ENCODE assay signal across 1 cellular context in the genomic region with DNA sequence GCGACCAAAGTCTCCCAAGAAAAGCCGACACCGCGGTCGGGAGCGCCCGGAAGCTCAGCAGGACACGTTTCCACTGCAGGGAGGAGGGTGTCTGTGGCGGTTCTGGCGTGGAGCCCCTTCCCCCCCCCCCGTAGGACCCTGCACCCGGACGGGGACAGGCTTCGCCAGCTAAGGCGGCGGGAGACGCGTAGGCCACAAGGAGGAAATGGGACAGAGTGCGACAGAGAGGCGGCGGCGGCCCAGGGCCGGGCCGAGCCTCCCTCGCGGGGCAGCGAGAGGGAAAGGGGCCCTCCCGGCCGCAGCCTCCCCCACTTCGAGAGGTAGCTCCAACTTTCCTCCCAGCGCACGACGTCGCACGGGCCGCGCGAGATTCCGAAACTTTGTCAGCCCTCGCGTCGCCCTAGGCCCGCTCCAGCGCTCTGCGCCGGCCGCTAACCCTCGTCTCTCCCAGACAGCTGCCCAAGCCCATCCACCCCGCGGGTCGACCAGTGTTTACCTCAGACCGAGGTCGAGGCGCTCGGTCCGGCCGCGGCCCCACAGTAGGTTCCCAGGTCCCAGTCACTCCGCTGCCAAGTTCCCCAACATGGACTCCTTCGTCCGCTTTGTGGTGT.
TF ChIP-seq lines count a peak whose summit lies in the region.

No MANE protein-coding gene starts in this region.

TF ChIP-seq in GM12878, 131 proteins besides CTCF, POLR2A, EP300 and RAD21 (continued from another document):
- TF ChIP-seq, protein P1, sequence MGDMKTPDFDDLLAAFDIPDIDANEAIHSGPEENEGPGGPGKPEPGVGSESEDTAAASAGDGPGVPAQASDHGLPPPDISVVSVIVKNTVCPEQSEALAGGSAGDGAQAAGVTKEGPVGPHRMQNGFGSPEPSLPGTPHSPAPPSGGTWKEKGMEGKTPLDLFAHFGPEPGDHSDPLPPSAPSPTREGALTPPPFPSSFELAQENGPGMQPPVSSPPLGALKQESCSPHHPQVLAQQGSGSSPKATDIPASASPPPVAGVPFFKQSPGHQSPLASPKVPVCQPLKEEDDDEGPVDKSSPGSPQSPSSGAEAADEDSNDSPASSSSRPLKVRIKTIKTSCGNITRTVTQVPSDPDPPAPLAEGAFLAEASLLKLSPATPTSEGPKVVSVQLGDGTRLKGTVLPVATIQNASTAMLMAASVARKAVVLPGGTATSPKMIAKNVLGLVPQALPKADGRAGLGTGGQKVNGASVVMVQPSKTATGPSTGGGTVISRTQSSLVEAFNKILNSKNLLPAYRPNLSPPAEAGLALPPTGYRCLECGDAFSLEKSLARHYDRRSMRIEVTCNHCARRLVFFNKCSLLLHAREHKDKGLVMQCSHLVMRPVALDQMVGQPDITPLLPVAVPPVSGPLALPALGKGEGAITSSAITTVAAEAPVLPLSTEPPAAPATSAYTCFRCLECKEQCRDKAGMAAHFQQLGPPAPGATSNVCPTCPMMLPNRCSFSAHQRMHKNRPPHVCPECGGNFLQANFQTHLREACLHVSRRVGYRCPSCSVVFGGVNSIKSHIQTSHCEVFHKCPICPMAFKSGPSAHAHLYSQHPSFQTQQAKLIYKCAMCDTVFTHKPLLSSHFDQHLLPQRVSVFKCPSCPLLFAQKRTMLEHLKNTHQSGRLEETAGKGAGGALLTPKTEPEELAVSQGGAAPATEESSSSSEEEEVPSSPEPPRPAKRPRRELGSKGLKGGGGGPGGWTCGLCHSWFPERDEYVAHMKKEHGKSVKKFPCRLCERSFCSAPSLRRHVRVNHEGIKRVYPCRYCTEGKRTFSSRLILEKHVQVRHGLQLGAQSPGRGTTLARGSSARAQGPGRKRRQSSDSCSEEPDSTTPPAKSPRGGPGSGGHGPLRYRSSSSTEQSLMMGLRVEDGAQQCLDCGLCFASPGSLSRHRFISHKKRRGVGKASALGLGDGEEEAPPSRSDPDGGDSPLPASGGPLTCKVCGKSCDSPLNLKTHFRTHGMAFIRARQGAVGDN (IDR thresholded peaks at IDR 0.05), result peak; percentile 42; the same call in 1 of the 2 replicates
- TF ChIP-seq SMAD1 (IDR thresholded peaks at IDR 0.05; ENCODE audit: low read depth, partially characterized antibody), result peak; percentile 63
- TF ChIP-seq MTA2 (IDR thresholded peaks at IDR 0.05; ENCODE audit: low read depth), result peak; percentile 33; the same call in 1 of the 2 replicates
- TF ChIP-seq POLR2AphosphoS5 (IDR thresholded peaks at IDR 0.05; ENCODE audit: low read length), result peak; percentile 78
- TF ChIP-seq BMI1 (IDR thresholded peaks at IDR 0.05; ENCODE audit: borderline replicate concordance), result no peak
- 0 out of 2 replicates have a peak, but pooled peaks have one; percentile 40 for TF ChIP-seq EED (IDR thresholded peaks at IDR 0.05; ENCODE audit: low read depth)
- TF ChIP-seq ZNF622 (IDR thresholded peaks at IDR 0.05), result peak; percentile 52; the same call in 1 of the 2 replicates
- TF ChIP-seq RUNX3 (IDR thresholded peaks at IDR 0.05; ENCODE audit: low read length), result peak; percentile 55
- TF ChIP-seq DPF2 (IDR thresholded peaks at IDR 0.05), result peak; percentile 82
- 0 out of 2 replicates have a peak, but pooled peaks have one; percentile 25 for TF ChIP-seq TCF3 (IDR thresholded peaks at IDR 0.05; ENCODE audit: borderline replicate concordance, insufficient read depth, low read depth, low read length)
- TF ChIP-seq FOXM1 (IDR thresholded peaks at IDR 0.05; ENCODE audit: low read depth, low read length), result peak; percentile 19; the same call in 1 of the 2 replicates
- TF ChIP-seq TCF12 (IDR thresholded peaks at IDR 0.05; ENCODE audit: low read depth, low read length), result no peak
- TF ChIP-seq, protein P2, sequence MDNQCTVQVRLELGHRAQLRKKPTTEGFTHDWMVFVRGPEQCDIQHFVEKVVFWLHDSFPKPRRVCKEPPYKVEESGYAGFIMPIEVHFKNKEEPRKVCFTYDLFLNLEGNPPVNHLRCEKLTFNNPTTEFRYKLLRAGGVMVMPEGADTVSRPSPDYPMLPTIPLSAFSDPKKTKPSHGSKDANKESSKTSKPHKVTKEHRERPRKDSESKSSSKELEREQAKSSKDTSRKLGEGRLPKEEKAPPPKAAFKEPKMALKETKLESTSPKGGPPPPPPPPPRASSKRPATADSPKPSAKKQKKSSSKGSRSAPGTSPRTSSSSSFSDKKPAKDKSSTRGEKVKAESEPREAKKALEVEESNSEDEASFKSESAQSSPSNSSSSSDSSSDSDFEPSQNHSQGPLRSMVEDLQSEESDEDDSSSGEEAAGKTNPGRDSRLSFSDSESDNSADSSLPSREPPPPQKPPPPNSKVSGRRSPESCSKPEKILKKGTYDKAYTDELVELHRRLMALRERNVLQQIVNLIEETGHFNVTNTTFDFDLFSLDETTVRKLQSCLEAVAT (IDR thresholded peaks at IDR 0.05), result peak; percentile 68; the same call in 1 of the 2 replicates
- 0 out of 2 replicates have a peak, but pooled peaks have one; percentile 26 for TF ChIP-seq TBL1XR1 (IDR thresholded peaks at IDR 0.05; ENCODE audit: low read depth, low read length)
- peak; percentile 82; the same call in 1 of the 2 replicates for TF ChIP-seq GATAD2B (conservative IDR thresholded peaks at IDR 0.05; ENCODE audit: low read depth)
- peak; percentile 72 for TF ChIP-seq IKZF1 (conservative IDR thresholded peaks at IDR 0.05)
- no peak for TF ChIP-seq STAT1 (conservative IDR thresholded peaks at IDR 0.05)
- TF ChIP-seq CBX3 (IDR thresholded peaks at IDR 0.05; ENCODE audit: borderline replicate concordance, low read depth), result no peak
- TF ChIP-seq SPI1 (IDR thresholded peaks at IDR 0.05; ENCODE audit: borderline replicate concordance, insufficient read depth, low read depth, low read length), result peak; percentile 55; the same call in 1 of the 2 replicates
- peak in 1 of 2 experiments; percentile 66; a peak in 1 of 4 replicates for TF ChIP-seq BHLHE40 (IDR thresholded peaks at IDR 0.05; ENCODE audit: borderline replicate concordance in 1 of 2, low read depth in 2 of 2, low read length in 1 of 2)
- TF ChIP-seq SMAD5 (IDR thresholded peaks at IDR 0.05; ENCODE audit: low read depth), result 0 out of 2 replicates have a peak, but pooled peaks have one; percentile 39
- TF ChIP-seq, protein P3, sequence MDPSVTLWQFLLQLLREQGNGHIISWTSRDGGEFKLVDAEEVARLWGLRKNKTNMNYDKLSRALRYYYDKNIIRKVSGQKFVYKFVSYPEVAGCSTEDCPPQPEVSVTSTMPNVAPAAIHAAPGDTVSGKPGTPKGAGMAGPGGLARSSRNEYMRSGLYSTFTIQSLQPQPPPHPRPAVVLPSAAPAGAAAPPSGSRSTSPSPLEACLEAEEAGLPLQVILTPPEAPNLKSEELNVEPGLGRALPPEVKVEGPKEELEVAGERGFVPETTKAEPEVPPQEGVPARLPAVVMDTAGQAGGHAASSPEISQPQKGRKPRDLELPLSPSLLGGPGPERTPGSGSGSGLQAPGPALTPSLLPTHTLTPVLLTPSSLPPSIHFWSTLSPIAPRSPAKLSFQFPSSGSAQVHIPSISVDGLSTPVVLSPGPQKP (IDR thresholded peaks at IDR 0.05; ENCODE audit: low read depth, low read length), result no peak
- peak; percentile 75 for TF ChIP-seq NR2C1 (IDR thresholded peaks at IDR 0.05)
- TF ChIP-seq SRF (IDR thresholded peaks at IDR 0.05; ENCODE audit: low read depth in 2 of 2, low read length in 2 of 2), result no peak
- 0 out of 2 replicates have a peak, but pooled peaks have one; percentile 15 for TF ChIP-seq ZNF24 (IDR thresholded peaks at IDR 0.05)
- TF ChIP-seq WRNIP1 (IDR thresholded peaks at IDR 0.05; ENCODE audit: borderline replicate concordance, low read depth, low read length), result no peak
- peak; percentile 65 to 69 for TF ChIP-seq IKZF2 (IDR thresholded peaks at IDR 0.05)
- 0 out of 2 replicates have a peak, but pooled peaks have one; percentile 2 for TF ChIP-seq BCL11A (IDR thresholded peaks at IDR 0.05; ENCODE audit: low read depth, low read length)
- TF ChIP-seq LARP7 (IDR thresholded peaks at IDR 0.05), result peak; percentile 78; the same call in 1 of the 2 replicates
- peak; percentile 36; the same call in 1 of the 3 replicates for TF ChIP-seq POU2F2 (IDR thresholded peaks at IDR 0.05; ENCODE audit: borderline replicate concordance, low read depth, low read length)
- no peak for TF ChIP-seq POLR2AphosphoS2 (IDR thresholded peaks at IDR 0.05; ENCODE audit: low read depth, low read length)
- peak; percentile 80 for TF ChIP-seq BACH1 (IDR thresholded peaks at IDR 0.05; ENCODE audit: borderline replicate concordance)
- TF ChIP-seq, protein P4, sequence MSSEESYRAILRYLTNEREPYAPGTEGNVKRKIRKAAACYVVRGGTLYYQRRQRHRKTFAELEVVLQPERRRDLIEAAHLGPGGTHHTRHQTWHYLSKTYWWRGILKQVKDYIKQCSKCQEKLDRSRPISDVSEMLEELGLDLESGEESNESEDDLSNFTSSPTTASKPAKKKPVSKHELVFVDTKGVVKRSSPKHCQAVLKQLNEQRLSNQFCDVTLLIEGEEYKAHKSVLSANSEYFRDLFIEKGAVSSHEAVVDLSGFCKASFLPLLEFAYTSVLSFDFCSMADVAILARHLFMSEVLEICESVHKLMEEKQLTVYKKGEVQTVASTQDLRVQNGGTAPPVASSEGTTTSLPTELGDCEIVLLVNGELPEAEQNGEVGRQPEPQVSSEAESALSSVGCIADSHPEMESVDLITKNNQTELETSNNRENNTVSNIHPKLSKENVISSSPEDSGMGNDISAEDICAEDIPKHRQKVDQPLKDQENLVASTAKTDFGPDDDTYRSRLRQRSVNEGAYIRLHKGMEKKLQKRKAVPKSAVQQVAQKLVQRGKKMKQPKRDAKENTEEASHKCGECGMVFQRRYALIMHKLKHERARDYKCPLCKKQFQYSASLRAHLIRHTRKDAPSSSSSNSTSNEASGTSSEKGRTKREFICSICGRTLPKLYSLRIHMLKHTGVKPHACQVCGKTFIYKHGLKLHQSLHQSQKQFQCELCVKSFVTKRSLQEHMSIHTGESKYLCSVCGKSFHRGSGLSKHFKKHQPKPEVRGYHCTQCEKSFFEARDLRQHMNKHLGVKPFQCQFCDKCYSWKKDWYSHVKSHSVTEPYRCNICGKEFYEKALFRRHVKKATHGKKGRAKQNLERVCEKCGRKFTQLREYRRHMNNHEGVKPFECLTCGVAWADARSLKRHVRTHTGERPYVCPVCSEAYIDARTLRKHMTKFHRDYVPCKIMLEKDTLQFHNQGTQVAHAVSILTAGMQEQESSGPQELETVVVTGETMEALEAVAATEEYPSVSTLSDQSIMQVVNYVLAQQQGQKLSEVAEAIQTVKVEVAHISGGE (CRISPR knock-in tag; IDR thresholded peaks at IDR 0.05), result no peak
- TF ChIP-seq ASH2L (IDR thresholded peaks at IDR 0.05; ENCODE audit: borderline replicate concordance, low read depth), result 0 out of 2 replicates have a peak, but pooled peaks have one; percentile 40
TF ChIP-seq in GM12878: peak in this region for 27.
